8 cellular contexts compared by ENCODE assay signal in genomic region chr4:88457307-88458090, GRCh38. TPM values are rescaled to one million over a fixed set of nuclear protein-coding genes. Genes with fewer than 3 reads are reported as not detected.
DNase-seq lines count a peak whose midpoint lies in the region; ATAC-seq and TF ChIP-seq lines count a peak whose summit lies in the region.

No MANE protein-coding gene starts in this region.

- CTCF ChIA-PET in AG04450 (lab: Charles Lee), result interaction anchor here (0.7 to 1.3 kb wide), 4 partner anchors 58 to 238 kb away, joined by 3 to 6 read pairs (median 4); no protein-coding TSS in a partner anchor

- H3K27me3 ChIP-seq in AG04450 (ENCODE audit: control insufficient read depth, insufficient read depth, low read length) (peaks cover 22% of the 10 kb centered on the region), dorsolateral prefrontal cortex (peaks cover 0 to 7% (median 0%) of the 10 kb centered on the region in 45 donors)

- peaks cover 30% of the 10 kb centered on the region for H3K4me1 Mint-ChIP-seq in T-helper 17 cell

- ATAC-seq in GM18868 (IDR thresholded peaks at IDR 0.05; ENCODE audit: unreplicated experiment) (peak; percentile 40), HG03060 (IDR thresholded peaks at IDR 0.05; ENCODE audit: low read depth, unreplicated experiment) (peak; percentile 6), T-helper 17 cell (peak; percentile 64)

- DNase-seq in AG04450 (ENCODE audit: low read depth, low spot score), result no peak
- peak in 1 of 3 donors; percentile 46 for DNase-seq in T-helper 17 cell
- DNase-seq in dorsolateral prefrontal cortex, result peak in 3 of 10 donors; percentile 12 to 52 (median 25)
- peak; percentile 23 for DNase-seq in medulla oblongata (ENCODE audit: extremely low spot score)
- peak; percentile 15 to 24 for DNase-seq in stimulated activated CD8-positive, alpha-beta memory T cell treated with anti-CD3 and anti-CD28 coated beads, Interleukin-2, amount 100 ng/mL, for 1 hour (ENCODE audit: low read depth in 2 of 2)
- no peak for DNase-seq in CD1c-positive myeloid dendritic cell (ENCODE audit: extremely low spot score)

- peaks cover 10% of the 10 kb centered on the region for H3K9me3 ChIP-seq in AG04450 (ENCODE audit: control insufficient read depth, insufficient read depth, low read length)
- H3K9me3 ChIP-seq in T-helper 17 cell (ENCODE audit: control insufficient read depth, low read length, poor library complexity, severe bottlenecking), result no peaks in the 10 kb centered on the region

- peaks cover 8% of the 10 kb centered on the region for H3K36me3 Mint-ChIP-seq in T-helper 17 cell (ENCODE audit: low read depth)

- TF ChIP-seq CTCF in AG04450 (IDR thresholded peaks at IDR 0.05; ENCODE audit: low read depth, low read length) (no peak), dorsolateral prefrontal cortex (IDR thresholded peaks at IDR 0.05 in 54 of 56, conservative IDR thresholded peaks at IDR 0.05 in 2 of 56; ENCODE audit: low read depth in 1 of 56, partially characterized antibody in 56 of 56) (no peak)

- POLR2A ChIA-PET in AG04450 (lab: Yijun Ruan, JAX), result interaction anchor here (0.8 kb wide), 1 partner anchor 238 kb away, joined by 3 read pairs; no protein-coding TSS in a partner anchor

- H3K27ac ChIP-seq in AG04450 (ENCODE audit: low read depth, low read length) (no peak overlapping the region), dorsolateral prefrontal cortex (peak overlapping the region in 51 of 59 donors; percentile 3 to 86 (median 65))

- intact Hi-C loops in dorsolateral prefrontal cortex (cut with DNase I), result loop anchor here (5.0 to 10.0 kb wide), 5 partner anchors 55 to 240 kb away; partner anchors contain the start of genes HERC6 (in 2 of the 2) and PPM1K (in 1 of the 2)

- no peaks in the 10 kb centered on the region for H3K27me3 Mint-ChIP-seq in T-helper 17 cell

- H3K27ac Mint-ChIP-seq in T-helper 17 cell, result peak overlapping the region; percentile 100

- peak overlapping the region; percentile 67 for H3K4me3 ChIP-seq in AG04450 (ENCODE audit: low read depth, low read length)
- H3K4me3 ChIP-seq in dorsolateral prefrontal cortex, result peak overlapping the region; percentile 47 to 90 (median 75)

- peak overlapping the region; percentile 100 for H3K4me3 Mint-ChIP-seq in T-helper 17 cell

RNA-seq across cellular contexts. Expression of gene HERC5, which starts 0.6 kb away (rescaled TPM):
- polyA plus RNA-seq in AG04450 (2011; rRNA removed), result 0.05 and 0.06 TPM in 2 replicates
- not detected in 2 replicates for polyA minus RNA-seq in AG04450 (2011; rRNA and poly(A)+ RNA removed)
- total RNA-seq in T-helper 17 cell (10 to 100 TPM; 17.2 to 19.7 TPM), dorsolateral prefrontal cortex (10 to 100 TPM in 3 of 120 experiments, 1 to 10 TPM in 117; 1.6 to 17.3 (median 4.0) TPM)

Comparison
In these comparisons a context has a peak if more than half of its experiments do, and no peak if none do; other contexts are left out.
1. DNase-seq: peak in medulla oblongata (single experiment) and stimulated activated CD8-positive, alpha-beta memory T cell treated with anti-CD3 and anti-CD28 coated beads, Interleukin-2, amount 100 ng/mL, for 1 hour (2 of 2); none in AG04450 (single experiment) and CD1c-positive myeloid dendritic cell (single experiment).
2. ATAC-seq: peak in every context shown above with its lines; median percentile 64 in T-helper 17 cell; 40 in GM18868; 6 in HG03060.